29 cellular contexts compared by ENCODE assay signal in the genomic region with DNA sequence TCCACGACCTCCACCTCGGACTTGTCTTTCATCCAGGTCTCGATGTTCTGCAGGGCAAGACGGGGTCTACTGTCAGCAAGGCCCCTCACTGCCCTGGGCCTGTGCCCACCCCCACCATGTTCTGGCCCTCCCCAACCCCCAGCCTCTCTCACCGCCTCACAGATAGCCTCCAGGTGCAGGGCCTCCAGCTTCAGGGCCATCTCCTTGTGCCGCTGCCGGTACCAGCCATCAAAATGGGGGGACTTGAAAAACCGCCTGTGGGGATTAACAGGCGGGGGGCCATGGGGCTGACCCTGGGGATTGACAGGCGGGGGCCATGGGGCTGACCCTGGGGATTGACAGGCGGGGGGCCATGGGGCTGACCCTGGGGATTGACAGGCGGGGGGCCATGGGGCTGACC. TPM values are rescaled to one million over a fixed set of nuclear protein-coding genes. Genes with fewer than 3 reads are reported as not detected.
DNase-seq lines count a peak whose midpoint lies in the region; ATAC-seq, FAIRE-seq and TF ChIP-seq lines count a peak whose summit lies in the region.
"Had no signal": no experiment of that assay in that cellular context is flagged by ENCODE, and none has a peak within 500 bp of the region (broad histone marks: within the 10 kb centered on the region; RNA-seq: fewer than 3 reads in every experiment).

No MANE protein-coding gene starts in this region.

- no peak overlapping the region for H2AFZ ChIP-seq in neuronal stem cell (ENCODE audit: low read length)

- H3K4me1 Mint-ChIP-seq in WTC11, result peaks cover 13% of the 10 kb centered on the region
- H3K4me1 Mint-ChIP-seq in mesothelial cell of epicardium, result peaks cover 12% of the 10 kb centered on the region

- H3K9ac ChIP-seq in BLaER1, result no peak overlapping the region
- peak overlapping the region in 2 of 11 experiments; percentile 27 to 40; a peak in 2 of 22 replicates for H3K9ac ChIP-seq in BLaER1 treated with 17β-estradiol and CSF1 and Interleukin-3, amounts not matched to agents 10 nM and 100 nM
- H3K9ac ChIP-seq in kidney (ENCODE audit: low read length in 2 of 2), result no peak overlapping the region
- H3K9ac ChIP-seq in neuronal stem cell (ENCODE audit: low read depth, low read length, poor library complexity), result no peak overlapping the region

- H3K36me3 Mint-ChIP-seq in WTC11 (no peaks in the 10 kb centered on the region), mesothelial cell of epicardium (peaks cover 3% of the 10 kb centered on the region)
- H3K36me3 Mint-ChIP-seq: CD4-positive, alpha-beta memory T cell; CD4-positive, CD25-positive, alpha-beta regulatory T cell; CD8-positive, alpha-beta memory T cell had no signal

- H4K91ac ChIP-seq in neuronal stem cell (ENCODE audit: low read depth, low read length, poor library complexity), result no peak overlapping the region

- DNase-seq in kidney (peak; percentile 71), neuronal stem cell (ENCODE audit: low spot score) (no peak), WTC11 (ENCODE audit: low spot score) (no peak), mesothelial cell of epicardium (ENCODE audit: low spot score in 2 of 2, unreplicated experiment in 2 of 2) (no peak), dermis blood vessel endothelial cell (no peak)
- DNase-seq: 8988T; ACHN; C1 segment of cervical spinal cord; CD4-positive, CD25-positive, alpha-beta regulatory T cell; CD8-positive, alpha-beta memory T cell; COR-L47; DMS 273 treated with DMSO at 0.1 percent for 48 hours; DMS153; DMS53; DMS79; DND-41; EL; GDM1 had no signal

- peak overlapping the region; percentile 58; the same call in 1 of the 2 replicates for H3K27ac ChIP-seq in BLaER1
- H3K27ac ChIP-seq in BLaER1 treated with 17β-estradiol and CSF1 and Interleukin-3, amounts not matched to agents 10 nM and 100 nM, result no peak overlapping the region
- H3K27ac ChIP-seq in kidney (ENCODE audit: low read depth in 2 of 2, low read length in 2 of 2), result no peak overlapping the region
- H3K27ac ChIP-seq in neuronal stem cell (replicated peaks; ENCODE audit: low read length), result no peak overlapping the region

- ATAC-seq in GM18511 (IDR thresholded peaks at IDR 0.05; ENCODE audit: unreplicated experiment) (no peak), WTC11 (no peak)
- ATAC-seq: GM12878 had no signal

- H3K9me3 ChIP-seq in BLaER1 (no peaks in the 10 kb centered on the region), kidney (ENCODE audit: control insufficient read depth in 1 of 2, low read length in 2 of 2) (no peaks in the 10 kb centered on the region), neuronal stem cell (replicated peaks in 1 of 2; ENCODE audit: control insufficient read depth in 2 of 2, insufficient read depth in 1 of 2, low read depth in 1 of 2, low read length in 2 of 2) (peaks cover 0 to 2% of the 10 kb centered on the region in 2 donors)
- no peaks in the 10 kb centered on the region for H3K9me3 ChIP-seq in BLaER1 treated with 17β-estradiol and CSF1 and Interleukin-3, amounts not matched to agents 10 nM and 100 nM (replicated peaks in 1 of 11)
- H3K9me3 ChIP-seq: BE2C had no signal

- H3K36me3 ChIP-seq in BLaER1 (no peaks in the 10 kb centered on the region), kidney (ENCODE audit: control insufficient read depth in 1 of 2, insufficient read depth in 2 of 2, low read length in 2 of 2) (no peaks in the 10 kb centered on the region), neuronal stem cell (replicated peaks in 1 of 2; ENCODE audit: control insufficient read depth in 2 of 2, insufficient read depth in 2 of 2, low read length in 2 of 2) (peaks cover 4% of the 10 kb centered on the region in 2 donors)
- no peaks in the 10 kb centered on the region for H3K36me3 ChIP-seq in BLaER1 treated with 17β-estradiol and CSF1 and Interleukin-3, amounts not matched to agents 10 nM and 100 nM
- H3K36me3 ChIP-seq: BE2C had no signal

- peak overlapping the region; percentile 53 for H3K4ac ChIP-seq in neuronal stem cell (ENCODE audit: low read length)

- H3K27me3 Mint-ChIP-seq in WTC11 (ENCODE audit: low read depth), result no peaks in the 10 kb centered on the region; the same call in 1 of the 2 replicates
- H3K27me3 Mint-ChIP-seq in mesothelial cell of epicardium (ENCODE audit: low read depth), result no peaks in the 10 kb centered on the region

- H2BK5ac ChIP-seq in neuronal stem cell (ENCODE audit: low read length), result no peak overlapping the region

- no peak overlapping the region for H4K8ac ChIP-seq in neuronal stem cell (ENCODE audit: low read depth, low read length)

- FAIRE-seq in kidney (lab: Jason Lieb, UNC), result no peak
- FAIRE-seq: A204.1, GM12878, GM12892, GM18507, GM19239 had no signal

- peaks cover 93% of the 10 kb centered on the region for H3K4me1 ChIP-seq in BLaER1
- peaks cover 79 to 94% (median 92%) of the 10 kb centered on the region in 10 experiments for H3K4me1 ChIP-seq in BLaER1 treated with 17β-estradiol and CSF1 and Interleukin-3, amounts not matched to agents 10 nM and 100 nM
- peaks cover 4 to 36% of the 10 kb centered on the region in 2 donors for H3K4me1 ChIP-seq in kidney (ENCODE audit: control insufficient read depth in 1 of 2, insufficient read depth in 1 of 2, low read depth in 1 of 2, low read length in 2 of 2)
- peaks cover 20 to 30% of the 10 kb centered on the region in 2 donors for H3K4me1 ChIP-seq in neuronal stem cell (ENCODE audit: control insufficient read depth in 2 of 2, insufficient read depth in 1 of 2, low read depth in 1 of 2, low read length in 2 of 2)

- H4K20me1 ChIP-seq in BLaER1, result peaks cover 19% of the 10 kb centered on the region; the same call in 1 of the 2 replicates
- H4K20me1 ChIP-seq in BLaER1 treated with 17β-estradiol and CSF1 and Interleukin-3, amounts not matched to agents 10 nM and 100 nM, result peaks cover 0 to 41% (median 13%) of the 10 kb centered on the region in 11 experiments; a peak in 14 of 22 replicates

- H3K27ac Mint-ChIP-seq in WTC11 (no peak overlapping the region), mesothelial cell of epicardium (no peak overlapping the region)
- H3K27ac Mint-ChIP-seq: CD4-positive, alpha-beta memory T cell; CD4-positive, CD25-positive, alpha-beta regulatory T cell; CD8-positive, alpha-beta memory T cell had no signal

- H3K9me3 Mint-ChIP-seq in WTC11 (no peaks in the 10 kb centered on the region), mesothelial cell of epicardium (no peaks in the 10 kb centered on the region)
- H3K9me3 Mint-ChIP-seq: CD4-positive, alpha-beta memory T cell; CD8-positive, alpha-beta memory T cell had no signal

- POLR2A ChIA-PET in WTC11 (lab: Charles Lee), result no interaction called here

- TF ChIP-seq CTCF in kidney (IDR thresholded peaks at IDR 0.05; ENCODE audit: borderline replicate concordance, extremely low read depth, insufficient read depth) (no peak), WTC11 (IDR thresholded peaks at IDR 0.05) (no peak), mesothelial cell of epicardium (IDR thresholded peaks at IDR 0.05; ENCODE audit: unreplicated experiment) (no peak)

- H2BK120ac ChIP-seq in neuronal stem cell (ENCODE audit: low read depth, low read length), result no peak overlapping the region

- intact Hi-C loops in kidney (cut with DNase I), result no loop called here

- peak overlapping the region; percentile 94 for H2BK15ac ChIP-seq in neuronal stem cell (ENCODE audit: low read length)

- H2BK12ac ChIP-seq in neuronal stem cell (ENCODE audit: low read length), result no peak overlapping the region

- H3K27me3 ChIP-seq in BLaER1 (no peaks in the 10 kb centered on the region), neuronal stem cell (ENCODE audit: control insufficient read depth in 3 of 3, insufficient read depth in 3 of 3, low read depth in 1 of 3, low read length in 3 of 3) (no peaks in the 10 kb centered on the region)
- peaks cover 0 to 32% (median 0%) of the 10 kb centered on the region in 11 experiments; a peak in 6 of 22 replicates for H3K27me3 ChIP-seq in BLaER1 treated with 17β-estradiol and CSF1 and Interleukin-3, amounts not matched to agents 10 nM and 100 nM
- H3K27me3 ChIP-seq: BE2C had no signal

- H3K14ac ChIP-seq in neuronal stem cell (ENCODE audit: low read length), result no peak overlapping the region

- H3K4me3 Mint-ChIP-seq in WTC11, result no peak overlapping the region
- no peak overlapping the region for H3K4me3 Mint-ChIP-seq in mesothelial cell of epicardium
- H3K4me3 Mint-ChIP-seq: CD14-positive monocyte; CD4-positive, alpha-beta memory T cell; CD4-positive, CD25-positive, alpha-beta regulatory T cell had no signal

- peaks cover 3% of the 10 kb centered on the region for H3K79me1 ChIP-seq in neuronal stem cell (ENCODE audit: low read depth, low read length)

- WGBS in neuronal stem cell (ENCODE audit: extremely low coverage in 2 of 2, insufficient read length in 2 of 2, insufficient replicate concordance in 1 of 2), 2 donors, result no CpG with 5 or more reads among the region's 12 CpGs

- H3K4me2 ChIP-seq in BLaER1 (peak overlapping the region; percentile 100), neuronal stem cell (ENCODE audit: insufficient read depth, low read length, poor library complexity, severe bottlenecking) (no peak overlapping the region)
- H3K4me2 ChIP-seq in BLaER1 treated with 17β-estradiol and CSF1 and Interleukin-3, amounts not matched to agents 10 nM and 100 nM, result peak overlapping the region; percentile 36 to 100 (median 97); a peak in 21 of 22 replicates

- peak overlapping the region; percentile 57 for H3K18ac ChIP-seq in neuronal stem cell (ENCODE audit: low read length)

- peak overlapping the region; percentile 100 for H2AK5ac ChIP-seq in neuronal stem cell (ENCODE audit: low read depth, low read length)

- H3K4me3 ChIP-seq in BLaER1 (no peak overlapping the region), kidney (ENCODE audit: low read length in 2 of 2) (no peak overlapping the region), neuronal stem cell (ENCODE audit: low read length in 2 of 2) (no peak overlapping the region)
- no peak overlapping the region for H3K4me3 ChIP-seq in BLaER1 treated with 17β-estradiol and CSF1 and Interleukin-3, amounts not matched to agents 10 nM and 100 nM
- H3K4me3 ChIP-seq: GM12878 had no signal

- peak overlapping the region; percentile 43 for H3K23ac ChIP-seq in neuronal stem cell (ENCODE audit: low read depth, low read length, poor library complexity)

- CTCF ChIA-PET in WTC11 (lab: Charles Lee), result no interaction called here

RNA-seq across cellular contexts. Expression of a gene that starts 4.9 kb away (rescaled TPM):
- total RNA-seq in kidney (383 TPM), WTC11 (2021) (110 to 113 TPM (median 111 TPM) in 3 replicates), mesothelial cell of epicardium (467 to 493 TPM (median 468 TPM) in 3 replicates), dermis blood vessel endothelial cell (96.1 and 135 TPM in 2 replicates)
- polyA plus RNA-seq in kidney (ENCODE audit: insufficient read depth, low read depth, low replicate concordance), result 128 TPM
- 71.0 TPM for polyA plus RNA-seq in neuronal stem cell (2013, experiment 1 of 2)
- polyA plus RNA-seq in neuronal stem cell (2013, experiment 2 of 2), result 69.8 TPM

RNA-seq across cellular contexts. Expression of a gene that starts 14.4 kb away (rescaled TPM):
- 16.7 TPM for total RNA-seq in kidney
- 14.5 TPM for polyA plus RNA-seq in kidney (ENCODE audit: insufficient read depth, low read depth, low replicate concordance)
- polyA plus RNA-seq in neuronal stem cell (2013, experiment 1 of 2), result 12.7 TPM
- polyA plus RNA-seq in neuronal stem cell (2013, experiment 2 of 2), result 11.7 TPM
- 2.3 to 2.7 TPM (median 2.5 TPM) in 3 replicates for total RNA-seq in WTC11 (2021)
- total RNA-seq in mesothelial cell of epicardium, result 19.0 to 20.7 TPM (median 19.2 TPM) in 3 replicates
- 1.3 and 3.6 TPM in 2 replicates for total RNA-seq in dermis blood vessel endothelial cell

RNA-seq across cellular contexts. Expression of a gene that starts 30.8 kb away (rescaled TPM):
- total RNA-seq in kidney (53.8 TPM), WTC11 (2021) (41.5 to 47.8 TPM (median 46.7 TPM) in 3 replicates), mesothelial cell of epicardium (79.4 to 83.7 TPM (median 80.1 TPM) in 3 replicates), dermis blood vessel endothelial cell (67.0 and 82.9 TPM in 2 replicates)
- polyA plus RNA-seq in kidney (ENCODE audit: insufficient read depth, low read depth, low replicate concordance), result 39.4 TPM
- 26.8 TPM for polyA plus RNA-seq in neuronal stem cell (2013, experiment 1 of 2)
- polyA plus RNA-seq in neuronal stem cell (2013, experiment 2 of 2), result 24.9 TPM

RNA-seq across cellular contexts. Expression of a gene that starts 42.2 kb away (rescaled TPM):
- 18.3 TPM for total RNA-seq in kidney
- polyA plus RNA-seq in kidney (ENCODE audit: insufficient read depth, low read depth, low replicate concordance), result 11.4 TPM
- 4.0 TPM for polyA plus RNA-seq in neuronal stem cell (2013, experiment 1 of 2)
- polyA plus RNA-seq in neuronal stem cell (2013, experiment 2 of 2), result 3.6 TPM
- 1.4 to 2.3 TPM (median 1.9 TPM) in 3 replicates for total RNA-seq in WTC11 (2021)
- 5.9 to 8.4 TPM (median 8.3 TPM) in 3 replicates for total RNA-seq in mesothelial cell of epicardium
- total RNA-seq in dermis blood vessel endothelial cell, result 21.4 and 41.7 TPM in 2 replicates
- polyA plus RNA-seq: CD14-positive monocyte had no signal

RNA-seq across cellular contexts. Expression of a gene that starts 50.9 kb away (rescaled TPM):
- total RNA-seq in kidney (15.9 TPM), WTC11 (2021) (26.9 to 31.0 TPM (median 28.8 TPM) in 3 replicates), mesothelial cell of epicardium (55.6 to 63.3 TPM (median 57.2 TPM) in 3 replicates), dermis blood vessel endothelial cell (73.4 and 118 TPM in 2 replicates)
- 13.4 TPM for polyA plus RNA-seq in kidney (ENCODE audit: insufficient read depth, low read depth, low replicate concordance)
- polyA plus RNA-seq in neuronal stem cell (2013, experiment 1 of 2), result 28.8 TPM
- 28.1 TPM for polyA plus RNA-seq in neuronal stem cell (2013, experiment 2 of 2)
